Comparison of ENCODE assay signal across 30 cellular contexts in the genomic region with DNA sequence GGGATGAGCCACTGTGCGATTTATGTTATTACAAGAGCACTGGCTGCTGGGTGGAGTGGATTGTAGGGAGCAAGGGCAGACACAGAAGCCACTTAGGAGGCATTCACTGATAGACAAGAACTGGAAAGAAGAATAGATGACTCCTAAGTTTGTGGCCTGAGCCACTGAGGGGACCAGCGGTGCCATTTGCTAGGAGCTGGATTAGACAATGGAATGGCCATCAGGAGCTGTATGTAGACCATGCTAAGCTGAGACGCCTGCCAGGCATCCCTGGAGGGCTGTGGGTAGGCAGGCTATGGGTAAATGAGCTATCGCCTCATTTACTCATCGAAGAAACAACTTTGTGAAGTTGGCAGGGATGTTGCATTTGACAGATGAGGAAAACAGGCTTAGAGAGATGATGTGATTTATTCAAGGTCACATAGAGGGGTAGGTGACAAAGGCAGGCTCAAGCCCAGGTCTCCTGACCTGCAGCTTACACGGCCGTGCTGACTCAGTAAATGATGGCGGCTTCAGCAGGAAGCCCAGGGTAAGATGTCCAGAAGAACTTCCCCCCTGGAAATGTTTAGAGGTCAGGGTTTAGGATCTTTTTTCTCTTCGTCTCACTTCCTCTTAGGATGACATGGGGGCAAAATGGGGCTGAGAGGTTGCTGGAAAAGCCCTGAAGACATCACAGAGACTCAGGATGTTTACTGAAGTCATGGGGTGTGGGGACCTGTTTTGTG. TPM values are rescaled to one million over a fixed set of nuclear protein-coding genes. Genes with fewer than 3 reads are reported as not detected.
"Had no signal": no experiment of that assay in that cellular context is flagged by ENCODE, and none has a peak within 500 bp of the region (broad histone marks: within the 10 kb centered on the region; RNA-seq: fewer than 3 reads in every experiment).

No MANE protein-coding gene starts in this region.

- H3K9me3 Mint-ChIP-seq: activated B cell treated with CpG ODN at 0.5 μM for 24 hours; activated T-cell treated with anti-CD3 and anti-CD28 coated beads, Interleukin-2, amount 50 U/mL, for 72 hours; nephron; stimulated activated memory B cell treated with anti-CD40 and anti-IgM and Interleukin-4, amounts not matched to agents 10 μg/mL and 1 μg/mL and 100 μg/mL, for 72 hours had no signal

- H3K4me1 Mint-ChIP-seq: activated B cell treated with CpG ODN at 0.5 μM for 24 hours; nephron; stimulated activated memory B cell treated with anti-CD40 and anti-IgM and Interleukin-4, amounts not matched to agents 10 μg/mL and 1 μg/mL and 100 μg/mL, for 72 hours had no signal

- DNase-seq: activated B cell treated with CpG ODN at 0.5 μM for 24 hours; activated CD4-positive, alpha-beta T cell treated with anti-CD3 and anti-CD28 coated beads for 36 hours; activated CD8-positive, alpha-beta memory T cell treated with anti-CD3 and anti-CD28 coated beads, Interleukin-2, amount 10 ng/mL, durations not matched to agents 7 days and 5 days; activated CD8-positive, alpha-beta T cell treated with anti-CD3 and anti-CD28 coated beads, Interleukin-2, amount 10 ng/mL, durations not matched to agents 7 days and 5 days; activated naive CD4-positive, alpha-beta T cell; activated T-cell treated with anti-CD3 and anti-CD28 coated beads, Interleukin-2, amount 50 U/mL, for 72 hours; anterior cingulate cortex; dermis blood vessel endothelial cell; effector CD8-positive, alpha-beta T cell; left ventricle myocardium superior; ovary; small intestine; stimulated activated CD4-positive, alpha-beta T cell treated with anti-CD3 and anti-CD28 coated beads, Interleukin-4, amount 100 ng/mL, for 4 hours; stimulated activated CD8-positive, alpha-beta memory T cell treated with anti-CD3 and anti-CD28 coated beads, Interleukin-4, amount 100 ng/mL, for 48 hours; stomach; T-helper 17 cell; T1000; thyroid gland; upper lobe of right lung had no signal

- H3K9me3 ChIP-seq: neutrophil, ovary, stomach, thyroid gland, upper lobe of right lung had no signal

- FAIRE-seq: bronchial epithelial cell, colon, endometrium, frontal cortex, islet of Langerhans, small intestine had no signal

- H3K36me3 Mint-ChIP-seq: activated CD8-positive, alpha-beta memory T cell treated with anti-CD3 and anti-CD28 coated beads, Interleukin-2, amount 10 ng/mL, durations not matched to agents 7 days and 5 days; activated naive CD8-positive, alpha-beta T cell; stimulated activated memory B cell treated with anti-CD40 and anti-IgM and Interleukin-4, amounts not matched to agents 10 μg/mL and 1 μg/mL and 100 μg/mL, for 72 hours had no signal

- H3K27me3 ChIP-seq: ovary had no signal

- ATAC-seq: activated CD4-positive, alpha-beta T cell treated with anti-CD3 and anti-CD28 coated beads for 36 hours; activated CD8-positive, alpha-beta memory T cell treated with anti-CD3 and anti-CD28 coated beads, Interleukin-2, amount 10 ng/mL, durations not matched to agents 7 days and 5 days; activated CD8-positive, alpha-beta T cell treated with anti-CD3 and anti-CD28 coated beads, Interleukin-2, amount 10 ng/mL, durations not matched to agents 7 days and 5 days; activated T-cell treated with anti-CD3 and anti-CD28 coated beads, Interleukin-2, amount 50 U/mL, for 72 hours; left ventricle myocardium superior; sciatic nerve; stimulated activated memory B cell treated with anti-CD40 and anti-IgM and Interleukin-4, amounts not matched to agents 10 μg/mL and 1 μg/mL and 100 μg/mL, for 72 hours; T-helper 17 cell; upper lobe of right lung had no signal

- H3K4me3 Mint-ChIP-seq: activated B cell treated with CpG ODN at 0.5 μM for 24 hours; activated CD4-positive, alpha-beta T cell treated with anti-CD3 and anti-CD28 coated beads for 36 hours; activated CD8-positive, alpha-beta memory T cell treated with anti-CD3 and anti-CD28 coated beads, Interleukin-2, amount 10 ng/mL, durations not matched to agents 7 days and 5 days; activated CD8-positive, alpha-beta T cell treated with anti-CD3 and anti-CD28 coated beads, Interleukin-2, amount 10 ng/mL, durations not matched to agents 7 days and 5 days; activated naive CD8-positive, alpha-beta T cell; activated T-cell treated with anti-CD3 and anti-CD28 coated beads, Interleukin-2, amount 50 U/mL, for 72 hours; nephron; stimulated activated memory B cell treated with anti-CD40 and anti-IgM and Interleukin-4, amounts not matched to agents 10 μg/mL and 1 μg/mL and 100 μg/mL, for 72 hours; T-helper 17 cell had no signal

- H3K27ac Mint-ChIP-seq: activated B cell treated with CpG ODN at 0.5 μM for 24 hours; activated CD4-positive, alpha-beta T cell treated with anti-CD3 and anti-CD28 coated beads for 36 hours; activated CD8-positive, alpha-beta memory T cell treated with anti-CD3 and anti-CD28 coated beads, Interleukin-2, amount 10 ng/mL, durations not matched to agents 7 days and 5 days; activated CD8-positive, alpha-beta T cell treated with anti-CD3 and anti-CD28 coated beads, Interleukin-2, amount 10 ng/mL, durations not matched to agents 7 days and 5 days; activated naive CD8-positive, alpha-beta T cell; activated T-cell treated with anti-CD3 and anti-CD28 coated beads, Interleukin-2, amount 50 U/mL, for 72 hours; nephron; progenitor cell of endocrine pancreas; stimulated activated memory B cell treated with anti-CD40 and anti-IgM and Interleukin-4, amounts not matched to agents 10 μg/mL and 1 μg/mL and 100 μg/mL, for 72 hours; T-helper 17 cell had no signal

- H3K36me3 ChIP-seq: neutrophil, ovary, stomach, thyroid gland, upper lobe of right lung had no signal

- H3K4me3 ChIP-seq: ovary, stomach, thyroid gland, upper lobe of right lung had no signal

- H3K27ac ChIP-seq: neutrophil, ovary, stomach, thyroid gland, upper lobe of right lung had no signal

RNA-seq across cellular contexts. Expression of a gene that starts 2.8 kb away (rescaled TPM):
- total RNA-seq: activated B cell treated with CpG ODN at 0.5 μM for 24 hours; activated CD4-positive, alpha-beta T cell treated with anti-CD3 and anti-CD28 coated beads for 36 hours; activated CD8-positive, alpha-beta memory T cell treated with anti-CD3 and anti-CD28 coated beads, Interleukin-2, amount 10 ng/mL, durations not matched to agents 7 days and 5 days; bronchial epithelial cell; left ventricle myocardium superior; stomach; thyroid gland had no signal
